1 cellular context compared by ENCODE assay signal in genomic region chr3:25581335-25581734, GRCh38.
TF ChIP-seq lines count a peak whose summit lies in the region.

No MANE protein-coding gene starts in this region.

TF ChIP-seq in IMR-90, 13 proteins besides CTCF, POLR2A, EP300 and RAD21 (continued from another document):
- TF ChIP-seq ELK1 (IDR thresholded peaks at IDR 0.05; ENCODE audit: borderline replicate concordance, low read depth, low read length) = no peak
- no peak for TF ChIP-seq MAFK (IDR thresholded peaks at IDR 0.05; ENCODE audit: low read depth, low read length)
- no peak for TF ChIP-seq MXI1 (IDR thresholded peaks at IDR 0.05; ENCODE audit: borderline replicate concordance, low read depth, low read length)
- no peak for TF ChIP-seq NFE2L2 (IDR thresholded peaks at IDR 0.05; ENCODE audit: low read depth, low read length)
- TF ChIP-seq CHD1 (IDR thresholded peaks at IDR 0.05; ENCODE audit: low read depth, low read length) = no peak
- TF ChIP-seq BHLHE40 (IDR thresholded peaks at IDR 0.05; ENCODE audit: low read depth, low read length) = no peak
- TF ChIP-seq CEBPB (IDR thresholded peaks at IDR 0.05; ENCODE audit: low read depth, low read length) = no peak
